Comparison of ENCODE assay signal across 1 cellular context in the genomic region with DNA sequence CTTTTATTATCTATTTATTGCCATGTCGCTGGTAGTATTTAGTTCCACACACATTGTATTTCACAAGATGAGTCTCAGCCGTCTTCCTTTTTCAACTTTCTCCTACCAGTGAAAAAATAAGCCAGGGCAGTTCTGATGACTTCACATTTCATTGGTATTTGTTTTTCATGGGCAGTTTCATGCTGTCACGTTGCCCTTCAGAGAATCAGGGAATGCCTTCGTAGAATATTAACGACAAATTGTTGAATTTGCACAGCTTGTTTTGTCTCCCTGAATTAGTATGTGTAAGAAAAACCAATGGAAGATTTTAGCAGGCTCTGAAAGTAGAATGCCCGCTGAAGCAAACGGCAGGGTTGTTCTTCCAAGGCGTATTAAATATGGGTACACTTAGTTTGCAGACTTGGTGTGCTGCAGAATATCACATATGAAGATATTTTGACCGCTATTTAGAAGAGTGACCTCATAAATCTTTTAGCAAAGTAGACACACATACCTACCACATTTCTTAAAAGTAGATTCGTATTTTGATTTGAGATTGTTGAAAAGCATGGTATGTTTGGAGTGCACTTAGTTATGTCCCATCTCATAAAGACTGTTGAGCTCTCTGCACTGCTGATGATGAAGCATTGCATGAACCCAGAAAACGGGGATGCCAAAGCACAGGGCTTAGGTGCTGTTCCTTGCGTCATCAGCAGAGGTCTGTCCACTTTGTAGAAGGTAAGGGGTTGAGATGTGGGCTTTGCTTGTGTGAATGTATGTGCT.
TF ChIP-seq lines count a peak whose summit lies in the region.

No MANE protein-coding gene starts in this region.

TF ChIP-seq in HCT116, 20 proteins besides CTCF, POLR2A, EP300 and RAD21 (continued from another document):
- TF ChIP-seq SP1 (IDR thresholded peaks at IDR 0.05; ENCODE audit: low read depth) (no peak), ELF1 (IDR thresholded peaks at IDR 0.05; ENCODE audit: borderline replicate concordance, low read depth) (no peak), CEBPB (IDR thresholded peaks at IDR 0.05; ENCODE audit: low read depth) (no peak)
